22 cellular contexts compared by ENCODE assay signal in genomic region chr5:88837817-88838216, GRCh38. TPM values are rescaled to one million over a fixed set of nuclear protein-coding genes. Genes with fewer than 3 reads are reported as not detected.
A peak's percentile ranks its signal among the peaks of the same experiment; 100 is the strongest.
DNase-seq lines count a peak whose midpoint lies in the region; ATAC-seq, FAIRE-seq and TF ChIP-seq lines count a peak whose summit lies in the region.
"Had no signal": no experiment of that assay in that cellular context is flagged by ENCODE, and none has a peak within 500 bp of the region (broad histone marks: within the 10 kb centered on the region; RNA-seq: fewer than 3 reads in every experiment).

No MANE protein-coding gene starts in this region.

- H3K4me1 Mint-ChIP-seq in memory B cell = peaks cover 37% of the 10 kb centered on the region
- peaks cover 3% of the 10 kb centered on the region for H3K4me1 Mint-ChIP-seq in activated CD8-positive, alpha-beta T cell treated with anti-CD3 and anti-CD28 coated beads, Interleukin-2, amount 10 ng/mL, durations not matched to agents 7 days and 5 days (ENCODE audit: low read depth)

- POLR2A ChIA-PET in activated CD8-positive, alpha-beta T cell treated with anti-CD3 and anti-CD28 coated beads, Interleukin-2, amount 10 ng/mL, durations not matched to agents 7 days and 5 days (lab: Charles Lee) = no interaction called here

- H3K9me3 ChIP-seq in adrenal gland (replicated peaks in 1 of 3) = no peaks in the 10 kb centered on the region
- no peaks in the 10 kb centered on the region for H3K9me3 ChIP-seq in uterus
- H3K9me3 ChIP-seq: SK-N-SH had no signal

- H3K9me3 Mint-ChIP-seq in memory B cell = no peaks in the 10 kb centered on the region
- no peaks in the 10 kb centered on the region for H3K9me3 Mint-ChIP-seq in activated CD8-positive, alpha-beta T cell treated with anti-CD3 and anti-CD28 coated beads, Interleukin-2, amount 10 ng/mL, durations not matched to agents 7 days and 5 days (ENCODE audit: insufficient read depth)
- H3K9me3 Mint-ChIP-seq: CD8-positive, alpha-beta T cell had no signal

- DNase-seq in GM12892 (ENCODE audit: insufficient read length) = no peak
- no peak for DNase-seq in adrenal gland
- DNase-seq in memory B cell (ENCODE audit: low spot score in 2 of 2) = no peak
- DNase-seq in uterus = no peak
- DNase-seq in activated CD4-positive, alpha-beta T cell treated with anti-CD3 and anti-CD28 coated beads for 48 hours = no peak
- DNase-seq in activated CD8-positive, alpha-beta T cell treated with anti-CD3 and anti-CD28 coated beads, Interleukin-2, amount 10 ng/mL, durations not matched to agents 7 days and 5 days = no peak
- no peak for DNase-seq in head of caudate nucleus
- DNase-seq: ACHN; C1 segment of cervical spinal cord; CD8-positive, alpha-beta T cell; DND-41; IMR-90; MV-4-11; NCI-H1105 treated with DMSO at 0.1 percent for 48 hours; NCI-H1694 treated with DMSO at 0.1 percent for 48 hours; NCI-H2081 treated with DMSO at 0.1 percent for 48 hours; NCI-H2171 treated with DMSO at 0.1 percent for 48 hours; NCI-H526; SIG-M5; SK-N-SH had no signal

- H3K27me3 Mint-ChIP-seq in memory B cell = no peaks in the 10 kb centered on the region
- peaks cover 4% of the 10 kb centered on the region for H3K27me3 Mint-ChIP-seq in activated CD8-positive, alpha-beta T cell treated with anti-CD3 and anti-CD28 coated beads, Interleukin-2, amount 10 ng/mL, durations not matched to agents 7 days and 5 days (ENCODE audit: low read depth)

- H3K36me3 Mint-ChIP-seq in memory B cell = peaks cover 17% of the 10 kb centered on the region
- H3K36me3 Mint-ChIP-seq in activated CD8-positive, alpha-beta T cell treated with anti-CD3 and anti-CD28 coated beads, Interleukin-2, amount 10 ng/mL, durations not matched to agents 7 days and 5 days (ENCODE audit: low read depth) = no peaks in the 10 kb centered on the region
- H3K36me3 Mint-ChIP-seq: CD8-positive, alpha-beta T cell had no signal

- H3K36me3 ChIP-seq in adrenal gland (replicated peaks in 1 of 2) = no peaks in the 10 kb centered on the region
- no peaks in the 10 kb centered on the region for H3K36me3 ChIP-seq in uterus

- H3K4me1 ChIP-seq in adrenal gland (replicated peaks in 1 of 2) (peaks cover 39 to 83% of the 10 kb centered on the region in 2 donors), uterus (no peaks in the 10 kb centered on the region)

- WGBS in adrenal gland, 4 donors = 87 to 96% (median 96%) methylated on average over 1 of the region's 1 CpG

- no peak for TF ChIP-seq POLR2A in GM12892 (IDR thresholded peaks at IDR 0.05; ENCODE audit: low read depth, low read length)
- TF ChIP-seq POLR2A in adrenal gland (IDR thresholded peaks at IDR 0.05) = no peak
- no peak for TF ChIP-seq POLR2A in uterus (IDR thresholded peaks at IDR 0.05)

- intact Hi-C loops in adrenal gland (cut with DNase I) = loop anchor here (5.0 to 10.0 kb wide), 2 partner anchors 44 to 47 kb away; partner anchors contain the start of gene MEF2C (in 2 of the 2)
- intact Hi-C loops in uterus (cut with DNase I; ENCODE audit: low total_unique reads) = no loop called here
- intact Hi-C loops in head of caudate nucleus (cut with DNase I) = no loop called here

- TF ChIP-seq CTCF in adrenal gland (IDR thresholded peaks at IDR 0.05) = no peak
- no peak for TF ChIP-seq CTCF in uterus (IDR thresholded peaks at IDR 0.05)

- H3K27me3 ChIP-seq in adrenal gland (no peaks in the 10 kb centered on the region), uterus (no peaks in the 10 kb centered on the region)

- H3K27ac ChIP-seq in adrenal gland (peak overlapping the region in 3 of 5 donors; percentile 14 to 82 (median 35)), uterus (peak overlapping the region; percentile 87 to 88)
- H3K27ac ChIP-seq: RWPE1 had no signal

- H3K4me3 Mint-ChIP-seq in memory B cell = no peak overlapping the region
- H3K4me3 Mint-ChIP-seq in activated CD8-positive, alpha-beta T cell treated with anti-CD3 and anti-CD28 coated beads, Interleukin-2, amount 10 ng/mL, durations not matched to agents 7 days and 5 days = no peak overlapping the region
- H3K4me3 Mint-ChIP-seq: CD8-positive, alpha-beta T cell had no signal

- no peak overlapping the region for H3K4me3 ChIP-seq in adrenal gland
- no peak overlapping the region for H3K4me3 ChIP-seq in uterus

- ATAC-seq in memory B cell (ENCODE audit: low read depth) = no peak
- no peak for ATAC-seq in activated CD8-positive, alpha-beta T cell treated with anti-CD3 and anti-CD28 coated beads, Interleukin-2, amount 10 ng/mL, durations not matched to agents 7 days and 5 days
- ATAC-seq: CD8-positive, alpha-beta T cell had no signal

- CTCF ChIA-PET in activated CD8-positive, alpha-beta T cell treated with anti-CD3 and anti-CD28 coated beads, Interleukin-2, amount 10 ng/mL, durations not matched to agents 7 days and 5 days (lab: Charles Lee) = interaction anchor here (0.7 kb wide), 1 partner anchor 47 kb away, joined by 3 read pairs; no protein-coding TSS in a partner anchor

- H3K27ac Mint-ChIP-seq in memory B cell = peak overlapping the region; percentile 93
- H3K27ac Mint-ChIP-seq in activated CD8-positive, alpha-beta T cell treated with anti-CD3 and anti-CD28 coated beads, Interleukin-2, amount 10 ng/mL, durations not matched to agents 7 days and 5 days = no peak overlapping the region
- H3K27ac Mint-ChIP-seq: CD8-positive, alpha-beta T cell had no signal

- FAIRE-seq in GM12892 (lab: Jason Lieb, UNC) = peak; percentile 40

RNA-seq across cellular contexts. Expression of gene MEF2C, which starts 45.2 kb away (rescaled TPM):
- polyA plus RNA-seq in GM12892 (2012; ENCODE audit: missing spikeins) = 207 TPM
- total RNA-seq in adrenal gland (100 to 1,000 TPM in 2 of 8 donors, 10 to 100 TPM in 6; 43.6 to 172 (median 79.4) TPM), uterus (100 to 1,000 TPM in 1 of 4 donors, 10 to 100 TPM in 3; 30.3 to 134 (median 70.3) TPM)
- 10 to 100 TPM; 26.8 to 63.7 (median 36.4) TPM for polyA plus RNA-seq in adrenal gland
- total RNA-seq in activated CD8-positive, alpha-beta T cell treated with anti-CD3 and anti-CD28 coated beads, Interleukin-2, amount 10 ng/mL, durations not matched to agents 7 days and 5 days = under 1 TPM; 0.13 to 0.53 TPM
- total RNA-seq: G401 had no signal

Comparison
In these comparisons a context has a peak if more than half of its experiments do, and no peak if none do; other contexts are left out.
1. RNA of gene MEF2C, which starts 45.2 kb away (total RNA-seq): 30.3 to 134 TPM in uterus and 43.6 to 172 TPM in adrenal gland; 0.13 to 0.53 TPM in activated CD8-positive, alpha-beta T cell treated with anti-CD3 and anti-CD28 coated beads, Interleukin-2, amount 10 ng/mL, durations not matched to agents 7 days and 5 days; every median in the first group is over 10 times any median in the second.
2. intact Hi-C loops: an anchor here in adrenal gland (5.0 to 10.0 kb wide); none called in uterus and head of caudate nucleus.